10 cellular contexts compared by ENCODE assay signal in the genomic region with DNA sequence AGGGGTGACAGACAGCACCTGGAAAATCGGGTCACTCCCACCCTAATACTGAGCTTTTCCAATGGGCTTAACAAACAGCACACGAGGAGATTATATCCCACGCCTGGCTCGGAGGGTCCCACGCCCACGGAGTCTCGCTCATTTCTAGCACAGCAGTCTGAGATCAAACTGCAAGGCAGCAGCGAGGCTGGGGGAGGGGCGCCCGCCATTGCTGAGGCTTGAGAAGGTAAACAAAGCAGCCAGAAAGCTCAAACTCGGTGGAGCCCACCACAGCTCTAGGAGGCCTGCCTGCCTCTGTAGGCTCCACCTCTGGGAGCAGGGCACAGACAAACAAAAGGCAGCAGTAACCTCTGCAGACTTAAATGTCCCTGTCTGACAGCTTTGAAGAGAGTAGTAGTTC. TPM values are rescaled to one million over a fixed set of nuclear protein-coding genes. Genes with fewer than 3 reads are reported as not detected.
DNase-seq lines count a peak whose midpoint lies in the region; ATAC-seq and TF ChIP-seq lines count a peak whose summit lies in the region.
"Not testable (repeated sequence)": the region's sequence is repeated elsewhere in the genome, so short reads cannot be mapped to it uniquely, and the experiment has no call there.
"Had no signal": no experiment of that assay in that cellular context is flagged by ENCODE, and none has a peak within 500 bp of the region (broad histone marks: within the 10 kb centered on the region; RNA-seq: fewer than 3 reads in every experiment).

No MANE protein-coding gene starts in this region.

- H3K9me3 Mint-ChIP-seq in activated CD4-positive, alpha-beta T cell treated with anti-CD3 and anti-CD28 coated beads for 36 hours (ENCODE audit: low read depth), result peaks cover 22% of the 10 kb centered on the region
- H3K9me3 Mint-ChIP-seq in activated naive CD8-positive, alpha-beta T cell treated with anti-CD3 and anti-CD28 coated beads, Interleukin-2, amount 50 U/mL, for 24 hours, result peaks cover 16% of the 10 kb centered on the region
- H3K9me3 Mint-ChIP-seq in naive thymus-derived CD8-positive, alpha-beta T cell, result peaks cover 0 to 54% (median 20%) of the 10 kb centered on the region in 9 donors
- not testable (repeated sequence) for H3K9me3 Mint-ChIP-seq in stimulated activated effector memory CD8-positive, alpha-beta T cell treated with anti-CD3 and anti-CD28 coated beads, Interleukin-12 subunit alpha, Interleukin-12 subunit beta, amount 100 ng/mL, for 72 hours

- peak overlapping the region; percentile 84 for H3K27ac Mint-ChIP-seq in activated CD4-positive, alpha-beta T cell treated with anti-CD3 and anti-CD28 coated beads for 36 hours
- peak overlapping the region; percentile 61 for H3K27ac Mint-ChIP-seq in activated naive CD8-positive, alpha-beta T cell treated with anti-CD3 and anti-CD28 coated beads, Interleukin-2, amount 50 U/mL, for 24 hours
- H3K27ac Mint-ChIP-seq in naive thymus-derived CD8-positive, alpha-beta T cell, result peak overlapping the region; percentile 88 to 99 (median 94)
- H3K27ac Mint-ChIP-seq in stimulated activated effector memory CD8-positive, alpha-beta T cell treated with anti-CD3 and anti-CD28 coated beads, Interleukin-12 subunit alpha, Interleukin-12 subunit beta, amount 100 ng/mL, for 72 hours, result not testable (repeated sequence)

- peak; percentile 62 for DNase-seq in DND-41
- DNase-seq in activated CD4-positive, alpha-beta T cell treated with anti-CD3 and anti-CD28 coated beads for 36 hours, result peak; percentile 72
- peak; percentile 65 for DNase-seq in activated CD8-positive, alpha-beta memory T cell treated with anti-CD3 and anti-CD28 coated beads, Interleukin-2, amount 50 U/mL, for 48 hours
- peak; percentile 26 for DNase-seq in activated gamma-delta T cell treated with Interleukin-2 at 50 U/mL for 16 hours
- DNase-seq in activated naive CD8-positive, alpha-beta T cell treated with anti-CD3 and anti-CD28 coated beads, Interleukin-2, amount 50 U/mL, for 24 hours, result peak; percentile 41
- peak in 3 of 10 donors; percentile 14 to 57 (median 42) for DNase-seq in naive thymus-derived CD8-positive, alpha-beta T cell
- not testable (repeated sequence) for DNase-seq in stimulated activated effector memory CD8-positive, alpha-beta T cell treated with anti-CD3 and anti-CD28 coated beads, Interleukin-12 subunit alpha, Interleukin-12 subunit beta, amount 100 ng/mL, for 72 hours (ENCODE audit: low spot score in 2 of 2)

- H3K4me1 Mint-ChIP-seq in activated CD4-positive, alpha-beta T cell treated with anti-CD3 and anti-CD28 coated beads for 36 hours, result peaks cover 86% of the 10 kb centered on the region
- H3K4me1 Mint-ChIP-seq in activated naive CD8-positive, alpha-beta T cell treated with anti-CD3 and anti-CD28 coated beads, Interleukin-2, amount 50 U/mL, for 24 hours, result peaks cover 75% of the 10 kb centered on the region
- H3K4me1 Mint-ChIP-seq in naive thymus-derived CD8-positive, alpha-beta T cell, result peaks cover 28 to 83% (median 78%) of the 10 kb centered on the region in 4 donors
- H3K4me1 Mint-ChIP-seq in stimulated activated effector memory CD8-positive, alpha-beta T cell treated with anti-CD3 and anti-CD28 coated beads, Interleukin-12 subunit alpha, Interleukin-12 subunit beta, amount 100 ng/mL, for 72 hours, result peaks cover 74% of the 10 kb centered on the region

- CTCF ChIA-PET in activated CD4-positive, alpha-beta T cell treated with anti-CD3 and anti-CD28 coated beads for 36 hours (lab: Charles Lee), result interaction anchor here (0.5 to 0.7 kb wide), 2 partner anchors 175 to 220 kb away, joined by 3 to 4 read pairs; no protein-coding TSS in a partner anchor

- POLR2A ChIA-PET in activated CD4-positive, alpha-beta T cell treated with anti-CD3 and anti-CD28 coated beads for 36 hours (lab: Charles Lee), result not testable (repeated sequence)
- POLR2A ChIA-PET in naive thymus-derived CD8-positive, alpha-beta T cell (lab: Charles Lee), result interaction anchor here (0.7 to 6.1 kb wide), 12 partner anchors 9 to 109 kb away, joined by 3 to 61 read pairs (median 5); partner anchors contain the start of genes GIMAP1, GIMAP4 and GIMAP6

- H3K4me3 Mint-ChIP-seq in activated CD4-positive, alpha-beta T cell treated with anti-CD3 and anti-CD28 coated beads for 36 hours, result peak overlapping the region; percentile 70
- peak overlapping the region; percentile 58 for H3K4me3 Mint-ChIP-seq in activated naive CD8-positive, alpha-beta T cell treated with anti-CD3 and anti-CD28 coated beads, Interleukin-2, amount 50 U/mL, for 24 hours
- peak overlapping the region in 9 of 10 donors; percentile 3 to 80 (median 66) for H3K4me3 Mint-ChIP-seq in naive thymus-derived CD8-positive, alpha-beta T cell
- H3K4me3 Mint-ChIP-seq in stimulated activated effector memory CD8-positive, alpha-beta T cell treated with anti-CD3 and anti-CD28 coated beads, Interleukin-12 subunit alpha, Interleukin-12 subunit beta, amount 100 ng/mL, for 72 hours, result peak overlapping the region; percentile 55

- TF ChIP-seq CTCF in DND-41 (IDR thresholded peaks at IDR 0.05; ENCODE audit: borderline replicate concordance, extremely low read depth, low read length, poor library complexity, severe bottlenecking), result not testable (repeated sequence)

- intact Hi-C loops in activated CD4-positive, alpha-beta T cell treated with anti-CD3 and anti-CD28 coated beads for 36 hours (cut with DNase I, micrococcal nuclease), result not testable (repeated sequence)

- not testable (repeated sequence) for ATAC-seq in DND-41 (ENCODE audit: insufficient read depth, low read depth); activated CD4-positive, alpha-beta T cell treated with anti-CD3 and anti-CD28 coated beads for 36 hours; activated naive CD8-positive, alpha-beta T cell treated with anti-CD3 and anti-CD28 coated beads, Interleukin-2, amount 50 U/mL, for 24 hours; naive thymus-derived CD8-positive, alpha-beta T cell; stimulated activated effector memory CD8-positive, alpha-beta T cell treated with anti-CD3 and anti-CD28 coated beads, Interleukin-12 subunit alpha, Interleukin-12 subunit beta, amount 100 ng/mL, for 72 hours

- H3K36me3 ChIP-seq in DND-41 (ENCODE audit: insufficient read depth, low read length), result not testable (repeated sequence)

- not testable (repeated sequence) for H3K9ac ChIP-seq in DND-41 (ENCODE audit: low read depth, low read length)

- H3K27me3 ChIP-seq in DND-41 (ENCODE audit: insufficient read depth, low read length, poor library complexity), result not testable (repeated sequence)

- H3K27ac ChIP-seq in DND-41 (ENCODE audit: low read length), result peak overlapping the region; percentile 95

- H3K36me3 Mint-ChIP-seq in activated CD4-positive, alpha-beta T cell treated with anti-CD3 and anti-CD28 coated beads for 36 hours (ENCODE audit: low read depth), result peaks cover 34% of the 10 kb centered on the region
- peaks cover 24% of the 10 kb centered on the region for H3K36me3 Mint-ChIP-seq in activated naive CD8-positive, alpha-beta T cell treated with anti-CD3 and anti-CD28 coated beads, Interleukin-2, amount 50 U/mL, for 24 hours (ENCODE audit: low read depth)
- H3K36me3 Mint-ChIP-seq in naive thymus-derived CD8-positive, alpha-beta T cell, result peaks cover 17 to 37% (median 21%) of the 10 kb centered on the region in 3 donors
- not testable (repeated sequence) for H3K36me3 Mint-ChIP-seq in stimulated activated effector memory CD8-positive, alpha-beta T cell treated with anti-CD3 and anti-CD28 coated beads, Interleukin-12 subunit alpha, Interleukin-12 subunit beta, amount 100 ng/mL, for 72 hours

- not testable (repeated sequence) for H4K20me1 ChIP-seq in DND-41 (ENCODE audit: insufficient read depth, low read length)

- H3K79me2 ChIP-seq in DND-41 (ENCODE audit: insufficient read depth, low read length), result not testable (repeated sequence)

- not testable (repeated sequence) for H2AFZ ChIP-seq in DND-41 (ENCODE audit: low read depth, low read length)

- H3K4me2 ChIP-seq in DND-41 (ENCODE audit: insufficient read depth, low read length), result not testable (repeated sequence)

- H3K9me3 ChIP-seq in DND-41 (ENCODE audit: insufficient read depth, low read length, severe bottlenecking), result not testable (repeated sequence)

- H3K4me3 ChIP-seq in DND-41 (ENCODE audit: low read depth in 1 of 2, low read length in 2 of 2), result peak overlapping the region in 1 of 2 experiments; percentile 30; a peak in 1 of 4 replicates

- H3K27me3 Mint-ChIP-seq in activated CD4-positive, alpha-beta T cell treated with anti-CD3 and anti-CD28 coated beads for 36 hours; activated naive CD8-positive, alpha-beta T cell treated with anti-CD3 and anti-CD28 coated beads, Interleukin-2, amount 50 U/mL, for 24 hours; naive thymus-derived CD8-positive, alpha-beta T cell: not testable (repeated sequence)

- peaks cover 52% of the 10 kb centered on the region for H3K4me1 ChIP-seq in DND-41 (ENCODE audit: insufficient read depth, low read length)

RNA-seq across cellular contexts. Expression of gene GIMAP2, which starts 6.9 kb away (rescaled TPM):
- 10 to 100 TPM; 30.0 to 40.1 TPM for total RNA-seq in activated CD4-positive, alpha-beta T cell treated with anti-CD3 and anti-CD28 coated beads for 36 hours
- 100 to 1,000 TPM; 231 to 238 TPM for total RNA-seq in naive thymus-derived CD8-positive, alpha-beta T cell
- 100 to 1,000 TPM in 1 of 3 donors, 10 to 100 TPM in 2; 89.3 to 102 (median 93.8) TPM for polyA plus RNA-seq in naive thymus-derived CD8-positive, alpha-beta T cell
- total RNA-seq: H7 had no signal

RNA-seq across cellular contexts. Expression of gene GIMAP1, which starts 37.8 kb away (rescaled TPM):
- 1 to 10 TPM; 3.5 to 5.5 TPM for total RNA-seq in activated CD4-positive, alpha-beta T cell treated with anti-CD3 and anti-CD28 coated beads for 36 hours
- 100 to 1,000 TPM; 119 TPM for total RNA-seq in naive thymus-derived CD8-positive, alpha-beta T cell
- 10 to 100 TPM; 48.0 to 87.4 (median 67.1) TPM for polyA plus RNA-seq in naive thymus-derived CD8-positive, alpha-beta T cell
- total RNA-seq: A673, H7 had no signal

RNA-seq across cellular contexts. Expression of gene GIMAP6, which starts 46.4 kb away (rescaled TPM):
- total RNA-seq in activated CD4-positive, alpha-beta T cell treated with anti-CD3 and anti-CD28 coated beads for 36 hours, result 10 to 100 TPM; 21.6 to 25.4 TPM
- total RNA-seq in naive thymus-derived CD8-positive, alpha-beta T cell, result 100 to 1,000 TPM; 213 to 216 TPM
- 100 to 1,000 TPM; 115 to 173 (median 121) TPM for polyA plus RNA-seq in naive thymus-derived CD8-positive, alpha-beta T cell
- total RNA-seq: A673, H7 had no signal

RNA-seq across cellular contexts. Expression of gene GIMAP5, which starts 58.6 kb away (rescaled TPM):
- 10 to 100 TPM; 47.6 to 53.3 TPM for total RNA-seq in activated CD4-positive, alpha-beta T cell treated with anti-CD3 and anti-CD28 coated beads for 36 hours
- total RNA-seq in naive thymus-derived CD8-positive, alpha-beta T cell, result 100 to 1,000 TPM; 342 to 364 TPM
- 100 to 1,000 TPM; 320 to 506 (median 401) TPM for polyA plus RNA-seq in naive thymus-derived CD8-positive, alpha-beta T cell
- total RNA-seq: H7 had no signal
- polyA plus RNA-seq: K562 had no signal

Comparison
In these comparisons a context has a peak if more than half of its experiments do, and no peak if none do; other contexts are left out.
1. RNA of gene GIMAP2, which starts 6.9 kb away (total RNA-seq): 231 to 238 TPM in naive thymus-derived CD8-positive, alpha-beta T cell; 30.0 to 40.1 TPM in activated CD4-positive, alpha-beta T cell treated with anti-CD3 and anti-CD28 coated beads for 36 hours; every median in the first group is over 4 times any median in the second.
2. RNA of gene GIMAP1, which starts 37.8 kb away (total RNA-seq): 119 TPM in naive thymus-derived CD8-positive, alpha-beta T cell; 3.5 to 5.5 TPM in activated CD4-positive, alpha-beta T cell treated with anti-CD3 and anti-CD28 coated beads for 36 hours; every median in the first group is over 10 times any median in the second.
3. RNA of gene GIMAP6, which starts 46.4 kb away (total RNA-seq): 213 to 216 TPM in naive thymus-derived CD8-positive, alpha-beta T cell; 21.6 to 25.4 TPM in activated CD4-positive, alpha-beta T cell treated with anti-CD3 and anti-CD28 coated beads for 36 hours; every median in the first group is over 4 times any median in the second.
4. Peak in every context shown above with its lines, with median percentiles within 50 percentile points of each other: H3K4me3 Mint-ChIP-seq.